Comparison of ENCODE assay signal across 8 cellular contexts in genomic region chr2:203533696-203534471, GRCh38. TPM values are rescaled to one million over a fixed set of nuclear protein-coding genes. Genes with fewer than 3 reads are reported as not detected.
A peak's percentile ranks its signal among the peaks of the same experiment; 100 is the strongest.
DNase-seq lines count a peak whose midpoint lies in the region; ATAC-seq and TF ChIP-seq lines count a peak whose summit lies in the region.

No MANE protein-coding gene starts in this region.

- H3K27me3 ChIP-seq in breast epithelium (no peaks in the 10 kb centered on the region), lower lobe of right lung (ENCODE audit: low read depth) (no peaks in the 10 kb centered on the region), tibial nerve (no peaks in the 10 kb centered on the region)

- no peaks in the 10 kb centered on the region for H3K36me3 ChIP-seq in breast epithelium
- no peaks in the 10 kb centered on the region for H3K36me3 ChIP-seq in lower lobe of right lung
- H3K36me3 ChIP-seq in tibial nerve, result no peaks in the 10 kb centered on the region

- ATAC-seq in lower lobe of right lung (no peak), GM21526 (IDR thresholded peaks at IDR 0.05; ENCODE audit: low FRiP score, unreplicated experiment) (no peak)

- DNase-seq in NCI-H748 (lab: John Stamatoyannopoulos, UW; ENCODE audit: unreplicated experiment) (peak; percentile 55), NCI-H748 treated with DMSO at 0.1 percent for 48 hours (lab: John Stamatoyannopoulos, UW) (no peak), NCI-H2227 treated with DMSO at 0.1 percent for 48 hours (lab: John Stamatoyannopoulos, UW) (peak; percentile 61), breast epithelium (ENCODE audit: low spot score in 2 of 2) (no peak), lower lobe of right lung (no peak), tibial nerve (ENCODE audit: low spot score in 2 of 2) (no peak), NCI-H2029 treated with DMSO at 0.1 percent for 48 hours (lab: John Stamatoyannopoulos, UW) (no peak)

- H3K4me1 ChIP-seq in breast epithelium (no peaks in the 10 kb centered on the region), lower lobe of right lung (peaks cover 19% of the 10 kb centered on the region), tibial nerve (peaks cover 0 to 38% (median 7%) of the 10 kb centered on the region in 4 donors)

- WGBS in tibial nerve, 2 donors, result 4 to 5% methylated on average over 18 of the region's 18 CpGs

- H3K27ac ChIP-seq in breast epithelium (peak overlapping the region; percentile 93 to 99), lower lobe of right lung (peak overlapping the region; percentile 95), tibial nerve (peak overlapping the region in 3 of 4 donors; percentile 87 to 95 (median 91))

- H3K4me3 ChIP-seq in breast epithelium (peak overlapping the region; percentile 81 to 100 (median 98)), lower lobe of right lung (peak overlapping the region; percentile 89), tibial nerve (peak overlapping the region; percentile 78 to 94 (median 84))

- TF ChIP-seq POLR2A in breast epithelium (IDR thresholded peaks at IDR 0.05) (no peak), tibial nerve (IDR thresholded peaks at IDR 0.05) (no peak)

- TF ChIP-seq EP300 in tibial nerve (IDR thresholded peaks at IDR 0.05), result no peak

- no peak for TF ChIP-seq CTCF in breast epithelium (IDR thresholded peaks at IDR 0.05)
- TF ChIP-seq CTCF in lower lobe of right lung (IDR thresholded peaks at IDR 0.05), result no peak
- no peak for TF ChIP-seq CTCF in tibial nerve (IDR thresholded peaks at IDR 0.05)

- intact Hi-C loops in breast epithelium (cut with DNase I; ENCODE audit: low total_unique reads), result no loop called here
- intact Hi-C loops in lower lobe of right lung (cut with DNase I), result no loop called here

- H3K9me3 ChIP-seq in breast epithelium, result no peaks in the 10 kb centered on the region
- H3K9me3 ChIP-seq in lower lobe of right lung, result no peaks in the 10 kb centered on the region
- H3K9me3 ChIP-seq in tibial nerve, result peaks cover 0 to 4% (median 0%) of the 10 kb centered on the region in 4 donors

RNA-seq across cellular contexts. Expression of gene RAPH1, which starts 1.2 kb away (rescaled TPM):
- total RNA-seq in breast epithelium (10 to 100 TPM; 33.0 to 66.9 (median 62.3) TPM), lower lobe of right lung (63.8 TPM), tibial nerve (10 to 100 TPM; 35.4 to 60.0 (median 44.4) TPM)

Comparison
In these comparisons a context has a peak if more than half of its experiments do, and no peak if none do; other contexts are left out.
1. DNase-seq: peak in NCI-H748 (single experiment) and NCI-H2227 treated with DMSO at 0.1 percent for 48 hours (single experiment); none in NCI-H748 treated with DMSO at 0.1 percent for 48 hours (single experiment), breast epithelium (0 of 2), lower lobe of right lung (single experiment), tibial nerve (0 of 2) and NCI-H2029 treated with DMSO at 0.1 percent for 48 hours (single experiment).
2. Peak in every context shown above with its lines, with median percentiles within 50 percentile points of each other: H3K27ac ChIP-seq and H3K4me3 ChIP-seq.